In genomic region chr3:187112934-187113793, GRCh38 we compare ENCODE assay signal across 7 cellular contexts. TPM values are rescaled to one million over a fixed set of nuclear protein-coding genes. Genes with fewer than 3 reads are reported as not detected.
DNase-seq lines count a peak whose midpoint lies in the region; ATAC-seq, FAIRE-seq and TF ChIP-seq lines count a peak whose summit lies in the region.

No MANE protein-coding gene starts in this region.

- TF ChIP-seq CTCF in HFF-Myc (IDR thresholded peaks at IDR 0.05; ENCODE audit: low read depth, low read length, missing control alignments), result peak; percentile 33

- FAIRE-seq in TTC549 (lab: Jason Lieb, UNC), result peak; percentile 76

- ATAC-seq in HG03457 (IDR thresholded peaks at IDR 0.05; ENCODE audit: unreplicated experiment), result no peak

- DNase-seq in DMS114 treated with DMSO at 0.1 percent for 48 hours (lab: John Stamatoyannopoulos, UW; ENCODE audit: unreplicated experiment) (peak; percentile 39), HFF-Myc (ENCODE audit: extremely low read depth, low read depth) (no peak), iPS-NIHi7 (ENCODE audit: extremely low spot score) (peak; percentile 26), posterior vena cava (ENCODE audit: low spot score) (no peak), putamen (ENCODE audit: low spot score) (no peak)

- no peak overlapping the region for H3K4me3 ChIP-seq in HFF-Myc (replicated peaks; ENCODE audit: low read depth, low read length)

- intact Hi-C loops in posterior vena cava (cut with DNase I), result no loop called here

RNA-seq across cellular contexts. Expression of gene RPL39L, which starts 26.1 kb away (rescaled TPM):
- total RNA-seq in posterior vena cava, result 1 to 10 TPM; 5.8 to 9.4 TPM

Comparison
In these comparisons a context has a peak if more than half of its experiments do, and no peak if none do; other contexts are left out.
1. DNase-seq: peak in DMS114 treated with DMSO at 0.1 percent for 48 hours (single experiment) and iPS-NIHi7 (single experiment); none in HFF-Myc (single experiment), posterior vena cava (single experiment) and putamen (single experiment).